ENCODE assay signal across 2 cellular contexts in the genomic region with DNA sequence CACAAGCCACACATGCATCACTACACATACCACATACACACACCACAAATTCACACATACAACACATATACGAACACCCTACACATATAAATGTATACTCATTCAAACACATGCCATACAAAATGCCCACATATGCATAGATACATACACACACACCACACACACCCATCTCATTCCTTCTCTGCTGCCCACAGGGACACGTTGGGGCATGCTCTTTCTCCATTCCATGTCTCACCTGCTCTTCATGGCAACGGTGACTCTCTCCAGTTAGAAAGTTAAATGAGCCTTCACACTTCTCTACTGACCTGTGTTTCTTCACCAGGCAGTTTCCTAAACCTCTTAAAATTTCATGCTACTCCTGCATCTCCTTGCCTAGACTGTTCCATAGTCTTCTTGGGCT.
TF ChIP-seq lines count a peak whose summit lies in the region.

No MANE protein-coding gene starts in this region.

TF ChIP-seq in H1, 55 proteins besides CTCF, POLR2A, EP300 and RAD21 (continued from another document):
- TF ChIP-seq, protein P1, sequence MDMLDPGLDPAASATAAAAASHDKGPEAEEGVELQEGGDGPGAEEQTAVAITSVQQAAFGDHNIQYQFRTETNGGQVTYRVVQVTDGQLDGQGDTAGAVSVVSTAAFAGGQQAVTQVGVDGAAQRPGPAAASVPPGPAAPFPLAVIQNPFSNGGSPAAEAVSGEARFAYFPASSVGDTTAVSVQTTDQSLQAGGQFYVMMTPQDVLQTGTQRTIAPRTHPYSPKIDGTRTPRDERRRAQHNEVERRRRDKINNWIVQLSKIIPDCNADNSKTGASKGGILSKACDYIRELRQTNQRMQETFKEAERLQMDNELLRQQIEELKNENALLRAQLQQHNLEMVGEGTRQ (IDR thresholded peaks at IDR 0.05; ENCODE audit: low read length), result no peak
- TF ChIP-seq SUZ12 (IDR thresholded peaks at IDR 0.05; ENCODE audit: low read length) (no peak), CHD1 (IDR thresholded peaks at IDR 0.05; ENCODE audit: low read depth, low read length) (no peak), MAFK (IDR thresholded peaks at IDR 0.05; ENCODE audit: low read depth, low read length) (no peak), TAF1 (IDR thresholded peaks at IDR 0.05; ENCODE audit: low read depth, low read length) (no peak), TEAD4 (IDR thresholded peaks at IDR 0.05; ENCODE audit: low read depth, low read length) (no peak), ZNF274 (IDR thresholded peaks at IDR 0.05; ENCODE audit: borderline replicate concordance, extremely low read depth, low read length) (no peak), BACH1 (IDR thresholded peaks at IDR 0.05; ENCODE audit: low read length) (no peak)
- TF ChIP-seq, protein P2, sequence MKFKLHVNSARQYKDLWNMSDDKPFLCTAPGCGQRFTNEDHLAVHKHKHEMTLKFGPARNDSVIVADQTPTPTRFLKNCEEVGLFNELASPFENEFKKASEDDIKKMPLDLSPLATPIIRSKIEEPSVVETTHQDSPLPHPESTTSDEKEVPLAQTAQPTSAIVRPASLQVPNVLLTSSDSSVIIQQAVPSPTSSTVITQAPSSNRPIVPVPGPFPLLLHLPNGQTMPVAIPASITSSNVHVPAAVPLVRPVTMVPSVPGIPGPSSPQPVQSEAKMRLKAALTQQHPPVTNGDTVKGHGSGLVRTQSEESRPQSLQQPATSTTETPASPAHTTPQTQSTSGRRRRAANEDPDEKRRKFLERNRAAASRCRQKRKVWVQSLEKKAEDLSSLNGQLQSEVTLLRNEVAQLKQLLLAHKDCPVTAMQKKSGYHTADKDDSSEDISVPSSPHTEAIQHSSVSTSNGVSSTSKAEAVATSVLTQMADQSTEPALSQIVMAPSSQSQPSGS (IDR thresholded peaks at IDR 0.05; ENCODE audit: low read length), result no peak
- TF ChIP-seq, protein P3, sequence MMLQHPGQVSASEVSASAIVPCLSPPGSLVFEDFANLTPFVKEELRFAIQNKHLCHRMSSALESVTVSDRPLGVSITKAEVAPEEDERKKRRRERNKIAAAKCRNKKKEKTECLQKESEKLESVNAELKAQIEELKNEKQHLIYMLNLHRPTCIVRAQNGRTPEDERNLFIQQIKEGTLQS (IDR thresholded peaks at IDR 0.05; ENCODE audit: insufficient read depth, low read depth, low read length), result no peak

TF ChIP-seq in SK-N-SH, 30 proteins besides CTCF, POLR2A, EP300 and RAD21:
- TF ChIP-seq, protein P1 (IDR thresholded peaks at IDR 0.05; ENCODE audit: borderline replicate concordance, low read depth, low read length), result no peak
- no peak for TF ChIP-seq EZH2phosphoT487 (IDR thresholded peaks at IDR 0.05; ENCODE audit: borderline replicate concordance, low read depth)
- TF ChIP-seq MEF2A (IDR thresholded peaks at IDR 0.05; ENCODE audit: borderline replicate concordance, low read depth), result no peak
- TF ChIP-seq NFIC (IDR thresholded peaks at IDR 0.05; ENCODE audit: borderline replicate concordance), result no peak
- no peak for TF ChIP-seq TEAD4 (IDR thresholded peaks at IDR 0.05; ENCODE audit: borderline replicate concordance, insufficient read depth)
- TF ChIP-seq, protein P4, sequence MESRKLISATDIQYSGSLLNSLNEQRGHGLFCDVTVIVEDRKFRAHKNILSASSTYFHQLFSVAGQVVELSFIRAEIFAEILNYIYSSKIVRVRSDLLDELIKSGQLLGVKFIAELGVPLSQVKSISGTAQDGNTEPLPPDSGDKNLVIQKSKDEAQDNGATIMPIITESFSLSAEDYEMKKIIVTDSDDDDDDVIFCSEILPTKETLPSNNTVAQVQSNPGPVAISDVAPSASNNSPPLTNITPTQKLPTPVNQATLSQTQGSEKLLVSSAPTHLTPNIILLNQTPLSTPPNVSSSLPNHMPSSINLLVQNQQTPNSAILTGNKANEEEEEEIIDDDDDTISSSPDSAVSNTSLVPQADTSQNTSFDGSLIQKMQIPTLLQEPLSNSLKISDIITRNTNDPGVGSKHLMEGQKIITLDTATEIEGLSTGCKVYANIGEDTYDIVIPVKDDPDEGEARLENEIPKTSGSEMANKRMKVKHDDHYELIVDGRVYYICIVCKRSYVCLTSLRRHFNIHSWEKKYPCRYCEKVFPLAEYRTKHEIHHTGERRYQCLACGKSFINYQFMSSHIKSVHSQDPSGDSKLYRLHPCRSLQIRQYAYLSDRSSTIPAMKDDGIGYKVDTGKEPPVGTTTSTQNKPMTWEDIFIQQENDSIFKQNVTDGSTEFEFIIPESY (IDR thresholded peaks at IDR 0.05; ENCODE audit: borderline replicate concordance, low read depth), result no peak
- no peak for TF ChIP-seq SMC3 (IDR thresholded peaks at IDR 0.05; ENCODE audit: low read depth, low read length)
- no peak for TF ChIP-seq YY1 (IDR thresholded peaks at IDR 0.05; ENCODE audit: low read depth)
- TF ChIP-seq, protein P5, sequence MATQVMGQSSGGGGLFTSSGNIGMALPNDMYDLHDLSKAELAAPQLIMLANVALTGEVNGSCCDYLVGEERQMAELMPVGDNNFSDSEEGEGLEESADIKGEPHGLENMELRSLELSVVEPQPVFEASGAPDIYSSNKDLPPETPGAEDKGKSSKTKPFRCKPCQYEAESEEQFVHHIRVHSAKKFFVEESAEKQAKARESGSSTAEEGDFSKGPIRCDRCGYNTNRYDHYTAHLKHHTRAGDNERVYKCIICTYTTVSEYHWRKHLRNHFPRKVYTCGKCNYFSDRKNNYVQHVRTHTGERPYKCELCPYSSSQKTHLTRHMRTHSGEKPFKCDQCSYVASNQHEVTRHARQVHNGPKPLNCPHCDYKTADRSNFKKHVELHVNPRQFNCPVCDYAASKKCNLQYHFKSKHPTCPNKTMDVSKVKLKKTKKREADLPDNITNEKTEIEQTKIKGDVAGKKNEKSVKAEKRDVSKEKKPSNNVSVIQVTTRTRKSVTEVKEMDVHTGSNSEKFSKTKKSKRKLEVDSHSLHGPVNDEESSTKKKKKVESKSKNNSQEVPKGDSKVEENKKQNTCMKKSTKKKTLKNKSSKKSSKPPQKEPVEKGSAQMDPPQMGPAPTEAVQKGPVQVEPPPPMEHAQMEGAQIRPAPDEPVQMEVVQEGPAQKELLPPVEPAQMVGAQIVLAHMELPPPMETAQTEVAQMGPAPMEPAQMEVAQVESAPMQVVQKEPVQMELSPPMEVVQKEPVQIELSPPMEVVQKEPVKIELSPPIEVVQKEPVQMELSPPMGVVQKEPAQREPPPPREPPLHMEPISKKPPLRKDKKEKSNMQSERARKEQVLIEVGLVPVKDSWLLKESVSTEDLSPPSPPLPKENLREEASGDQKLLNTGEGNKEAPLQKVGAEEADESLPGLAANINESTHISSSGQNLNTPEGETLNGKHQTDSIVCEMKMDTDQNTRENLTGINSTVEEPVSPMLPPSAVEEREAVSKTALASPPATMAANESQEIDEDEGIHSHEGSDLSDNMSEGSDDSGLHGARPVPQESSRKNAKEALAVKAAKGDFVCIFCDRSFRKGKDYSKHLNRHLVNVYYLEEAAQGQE (IDR thresholded peaks at IDR 0.05; ENCODE audit: low read depth, low read length), result no peak
- no peak for TF ChIP-seq FOXJ3 (CRISPR knock-in tag; IDR thresholded peaks at IDR 0.05)
- TF ChIP-seq FOSL2 (IDR thresholded peaks at IDR 0.05; ENCODE audit: borderline replicate concordance, low read depth), result no peak
- TF ChIP-seq, protein P6, sequence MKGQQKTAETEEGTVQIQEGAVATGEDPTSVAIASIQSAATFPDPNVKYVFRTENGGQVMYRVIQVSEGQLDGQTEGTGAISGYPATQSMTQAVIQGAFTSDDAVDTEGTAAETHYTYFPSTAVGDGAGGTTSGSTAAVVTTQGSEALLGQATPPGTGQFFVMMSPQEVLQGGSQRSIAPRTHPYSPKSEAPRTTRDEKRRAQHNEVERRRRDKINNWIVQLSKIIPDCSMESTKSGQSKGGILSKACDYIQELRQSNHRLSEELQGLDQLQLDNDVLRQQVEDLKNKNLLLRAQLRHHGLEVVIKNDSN (IDR thresholded peaks at IDR 0.05; ENCODE audit: borderline replicate concordance, low read depth), result no peak
- TF ChIP-seq TCF12 (IDR thresholded peaks at IDR 0.05), result no peak
- no peak for TF ChIP-seq TAF1 (IDR thresholded peaks at IDR 0.05; ENCODE audit: borderline replicate concordance, low read depth, low read length)
- TF ChIP-seq, protein P7, sequence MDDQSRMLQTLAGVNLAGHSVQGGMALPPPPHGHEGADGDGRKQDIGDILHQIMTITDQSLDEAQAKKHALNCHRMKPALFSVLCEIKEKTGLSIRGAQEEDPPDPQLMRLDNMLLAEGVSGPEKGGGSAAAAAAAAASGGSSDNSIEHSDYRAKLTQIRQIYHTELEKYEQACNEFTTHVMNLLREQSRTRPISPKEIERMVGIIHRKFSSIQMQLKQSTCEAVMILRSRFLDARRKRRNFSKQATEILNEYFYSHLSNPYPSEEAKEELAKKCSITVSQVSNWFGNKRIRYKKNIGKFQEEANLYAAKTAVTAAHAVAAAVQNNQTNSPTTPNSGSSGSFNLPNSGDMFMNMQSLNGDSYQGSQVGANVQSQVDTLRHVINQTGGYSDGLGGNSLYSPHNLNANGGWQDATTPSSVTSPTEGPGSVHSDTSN (IDR thresholded peaks at IDR 0.05), result no peak
- TF ChIP-seq RCOR1 (IDR thresholded peaks at IDR 0.05; ENCODE audit: low read length), result no peak
- no peak for TF ChIP-seq RFX5 (IDR thresholded peaks at IDR 0.05; ENCODE audit: low read length)
- TF ChIP-seq MXI1 (IDR thresholded peaks at IDR 0.05; ENCODE audit: low read depth, low read length), result no peak
- no peak for TF ChIP-seq ELF1 (IDR thresholded peaks at IDR 0.05)
- TF ChIP-seq GATA2 (CRISPR knock-in tag; IDR thresholded peaks at IDR 0.05), result no peak
